24 cellular contexts compared by ENCODE assay signal in genomic region chr1:56137829-56138505, GRCh38.
DNase-seq lines count a peak whose midpoint lies in the region; ATAC-seq, FAIRE-seq and TF ChIP-seq lines count a peak whose summit lies in the region.
"Had no signal": no experiment of that assay in that cellular context is flagged by ENCODE, and none has a peak within 500 bp of the region (broad histone marks: within the 10 kb centered on the region; RNA-seq: fewer than 3 reads in every experiment).

No MANE protein-coding gene starts in this region.

- no peaks in the 10 kb centered on the region for H3F3A ChIP-seq in PC-3 (ENCODE audit: low read length, unreplicated experiment)

- TF ChIP-seq EP300 in A549 (IDR thresholded peaks at IDR 0.05), result no peak

- no peaks in the 10 kb centered on the region for H3K27me3 Mint-ChIP-seq in activated CD4-positive, alpha-beta memory T cell treated with anti-CD3 and anti-CD28 coated beads, Interleukin-2, amount 10 ng/mL, durations not matched to agents 7 days and 5 days
- H3K27me3 Mint-ChIP-seq: effector memory CD8-positive, alpha-beta T cell had no signal

- DNase-seq in A549 (ENCODE audit: low read depth in 1 of 2, low spot score in 1 of 2) (no peak), PC-3 (peak; percentile 15), cardiac fibroblast (ENCODE audit: low read depth in 2 of 2) (peak; percentile 31 to 67), lung microvascular endothelial cell (ENCODE audit: low read depth in 2 of 2) (peak; percentile 54 to 78), SJCRH30 (no peak), SIG-M5 (lab: John Stamatoyannopoulos, UW) (no peak), small intestine (no peak)
- DNase-seq in activated CD4-positive, alpha-beta memory T cell treated with anti-CD3 and anti-CD28 coated beads, Interleukin-2, amount 10 ng/mL, durations not matched to agents 7 days and 5 days, result no peak
- DNase-seq: ACHN; activated CD4-positive, alpha-beta T cell treated with anti-CD3 and anti-CD28 coated beads, Interleukin-2, amount 50 U/mL, for 48 hours; activated gamma-delta T cell; adrenal gland; effector memory CD8-positive, alpha-beta T cell; heart left ventricle; left ventricle myocardium inferior; mucosa of descending colon; NCI-H748 treated with DMSO at 0.1 percent for 48 hours; T-helper 2 cell had no signal

- no peak overlapping the region for H3K27ac Mint-ChIP-seq in activated CD4-positive, alpha-beta memory T cell treated with anti-CD3 and anti-CD28 coated beads, Interleukin-2, amount 10 ng/mL, durations not matched to agents 7 days and 5 days
- H3K27ac Mint-ChIP-seq: effector memory CD8-positive, alpha-beta T cell; neural progenitor cell; WTC11 had no signal

- no peak overlapping the region for H3K9ac ChIP-seq in PC-3 (ENCODE audit: low read length)
- H3K9ac ChIP-seq: neural progenitor cell had no signal

- no peak for TF ChIP-seq POLR2A in A549 (IDR thresholded peaks at IDR 0.05; ENCODE audit: low read length)

- H3K9me2 ChIP-seq in PC-3 (replicated peaks; ENCODE audit: low read length), result no peaks in the 10 kb centered on the region

- no peak for ATAC-seq in A549
- ATAC-seq in PC-3, result peak; percentile 18; the same call in 1 of the 2 replicates
- ATAC-seq: effector memory CD8-positive, alpha-beta T cell; heart left ventricle; HepG2; mucosa of descending colon; WTC11 had no signal

- FAIRE-seq in A549 (lab: Jason Lieb, UNC) (no peak), small intestine (lab: Jason Lieb, UNC) (no peak)
- FAIRE-seq: G401.6, HepG2, urothelium cell line had no signal

- H4K20me1 ChIP-seq in PC-3 (ENCODE audit: low read length), result no peaks in the 10 kb centered on the region

- no peaks in the 10 kb centered on the region for H3K36me3 ChIP-seq in PC-3 (ENCODE audit: low read depth, low read length)
- H3K36me3 ChIP-seq in SJCRH30, result no peaks in the 10 kb centered on the region
- H3K36me3 ChIP-seq in small intestine (ENCODE audit: control insufficient read depth in 2 of 2, insufficient read depth in 2 of 2, low read length in 2 of 2), result no peaks in the 10 kb centered on the region
- H3K36me3 ChIP-seq: adrenal gland, heart left ventricle, left ventricle myocardium inferior, neural progenitor cell had no signal

- H3K4me3 ChIP-seq in A549 (no peak overlapping the region), PC-3 (ENCODE audit: low read length) (no peak overlapping the region), cardiac fibroblast (replicated peaks in 1 of 2; ENCODE audit: low read depth in 2 of 2, low read length in 2 of 2) (no peak overlapping the region), SJCRH30 (no peak overlapping the region), small intestine (ENCODE audit: low read depth in 1 of 2, low read length in 2 of 2) (no peak overlapping the region)
- H3K4me3 ChIP-seq: adrenal gland, heart left ventricle, left ventricle myocardium inferior, mucosa of descending colon, neural progenitor cell had no signal

- TF ChIP-seq CTCF in A549 (IDR thresholded peaks at IDR 0.05), result no peak
- TF ChIP-seq CTCF in PC-3 (conservative IDR thresholded peaks at IDR 0.05; ENCODE audit: low read depth, low read length), result no peak
- no peak for TF ChIP-seq CTCF in cardiac fibroblast (IDR thresholded peaks at IDR 0.05; ENCODE audit: low read depth, low read length)

- no peak overlapping the region for H3K4me3 Mint-ChIP-seq in activated CD4-positive, alpha-beta memory T cell treated with anti-CD3 and anti-CD28 coated beads, Interleukin-2, amount 10 ng/mL, durations not matched to agents 7 days and 5 days
- H3K4me3 Mint-ChIP-seq: effector memory CD8-positive, alpha-beta T cell; neural progenitor cell; WTC11 had no signal

- WGBS in A549 (ENCODE audit: missing lambda C conversion rate), result 26% methylated on average over 5 of the region's 5 CpGs
- 48 to 57% (median 51%) methylated on average over 5 of the region's 5 CpGs for WGBS in small intestine, 3 donors

- H3K27ac ChIP-seq in A549 (no peak overlapping the region), PC-3 (ENCODE audit: low read length) (no peak overlapping the region), SJCRH30 (no peak overlapping the region), small intestine (ENCODE audit: low read depth in 1 of 2, low read length in 1 of 2) (no peak overlapping the region)
- H3K27ac ChIP-seq: adrenal gland, C4-2B, heart left ventricle, left ventricle myocardium inferior, neural progenitor cell had no signal

- H3K9me3 ChIP-seq in A549, result no peaks in the 10 kb centered on the region
- H3K9me3 ChIP-seq in PC-3 (ENCODE audit: low read length), result no peaks in the 10 kb centered on the region
- no peaks in the 10 kb centered on the region for H3K9me3 ChIP-seq in SJCRH30 (replicated peaks)
- no peaks in the 10 kb centered on the region for H3K9me3 ChIP-seq in small intestine (ENCODE audit: control insufficient read depth, low read depth)
- H3K9me3 ChIP-seq: adrenal gland, heart left ventricle, left ventricle myocardium inferior, mucosa of descending colon had no signal

- no TSS peak for BruUV-seq in PC-3 (replicated peaks; lab: Mats Ljungman, UMichigan)

- no peaks in the 10 kb centered on the region for H3K79me2 ChIP-seq in PC-3 (ENCODE audit: low read length)

- no peaks in the 10 kb centered on the region for H3K9me3 Mint-ChIP-seq in activated CD4-positive, alpha-beta memory T cell treated with anti-CD3 and anti-CD28 coated beads, Interleukin-2, amount 10 ng/mL, durations not matched to agents 7 days and 5 days
- H3K9me3 Mint-ChIP-seq: effector memory CD8-positive, alpha-beta T cell; neural progenitor cell had no signal

- H3K4me2 ChIP-seq in A549 (peak overlapping the region; percentile 21; the same call in 1 of the 3 replicates), PC-3 (ENCODE audit: low read length) (no peak overlapping the region)
- H3K4me2 ChIP-seq: neural progenitor cell had no signal

- H3K27me3 ChIP-seq in PC-3 (ENCODE audit: low read length) (no peaks in the 10 kb centered on the region), SJCRH30 (no peaks in the 10 kb centered on the region), small intestine (ENCODE audit: control insufficient read depth in 2 of 2, insufficient read depth in 2 of 2, low read length in 2 of 2) (no peaks in the 10 kb centered on the region)
- H3K27me3 ChIP-seq: adrenal gland, heart left ventricle, neural progenitor cell had no signal

- peaks cover 9% of the 10 kb centered on the region; the same call in 2 of the 3 replicates for H3K4me1 ChIP-seq in A549
- peaks cover 9% of the 10 kb centered on the region; the same call in 1 of the 2 replicates for H3K4me1 ChIP-seq in PC-3 (ENCODE audit: insufficient read depth, low read length)
- no peaks in the 10 kb centered on the region for H3K4me1 ChIP-seq in SJCRH30
- H3K4me1 ChIP-seq in small intestine (ENCODE audit: control insufficient read depth in 2 of 2, insufficient read depth in 1 of 2, low read depth in 1 of 2, low read length in 1 of 2), result no peaks in the 10 kb centered on the region

- POLR2A ChIA-PET in A549 (lab: Yijun Ruan, JAX), result no interaction called here
- POLR2A ChIA-PET in PC-3 (lab: Charles Lee; ENCODE audit: unreplicated experiment), result no interaction called here
- POLR2A ChIA-PET in activated CD4-positive, alpha-beta memory T cell treated with anti-CD3 and anti-CD28 coated beads, Interleukin-2, amount 10 ng/mL, durations not matched to agents 7 days and 5 days (lab: Charles Lee), result no interaction called here

- H3K36me3 Mint-ChIP-seq in activated CD4-positive, alpha-beta memory T cell treated with anti-CD3 and anti-CD28 coated beads, Interleukin-2, amount 10 ng/mL, durations not matched to agents 7 days and 5 days (ENCODE audit: low read depth), result no peaks in the 10 kb centered on the region
- H3K36me3 Mint-ChIP-seq: neural progenitor cell, WTC11 had no signal

- no peaks in the 10 kb centered on the region for H3K4me1 Mint-ChIP-seq in activated CD4-positive, alpha-beta memory T cell treated with anti-CD3 and anti-CD28 coated beads, Interleukin-2, amount 10 ng/mL, durations not matched to agents 7 days and 5 days

- intact Hi-C loops in PC-3 (cut with micrococcal nuclease), result no loop called here

- TF ChIP-seq RAD21 in A549 (conservative IDR thresholded peaks at IDR 0.05 in 1 of 2, IDR thresholded peaks at IDR 0.05 in 1 of 2), result no peak

- no peak overlapping the region for H2AFZ ChIP-seq in PC-3 (ENCODE audit: low read length)
- H2AFZ ChIP-seq: neural progenitor cell had no signal

- CTCF ChIA-PET in A549 (lab: Yijun Ruan, JAX) (no interaction called here), PC-3 (lab: Charles Lee) (interaction anchor here (0.6 kb wide), 1 partner anchor 390 kb away, joined by 3 read pairs; no protein-coding TSS in a partner anchor)
- CTCF ChIA-PET in activated CD4-positive, alpha-beta memory T cell treated with anti-CD3 and anti-CD28 coated beads, Interleukin-2, amount 10 ng/mL, durations not matched to agents 7 days and 5 days (lab: Charles Lee), result no interaction called here

TF ChIP-seq in A549, 52 proteins besides CTCF, POLR2A, EP300 and RAD21:
- TF ChIP-seq HES2 (IDR thresholded peaks at IDR 0.05), result no peak
- TF ChIP-seq CHD4 (IDR thresholded peaks at IDR 0.05; ENCODE audit: borderline replicate concordance), result no peak
- TF ChIP-seq GATA3 (IDR thresholded peaks at IDR 0.05; ENCODE audit: borderline replicate concordance), result peak; percentile 42; the same call in 1 of the 2 replicates
TF ChIP-seq in A549: peak in this region for 1.

Comparison
In these comparisons a context has a peak if more than half of its experiments do, and no peak if none do; other contexts are left out.
1. DNase-seq: peak in PC-3 (single experiment), cardiac fibroblast (2 of 2) and lung microvascular endothelial cell (2 of 2); none in A549 (0 of 2), SJCRH30 (0 of 2), SIG-M5 (single experiment), activated CD4-positive, alpha-beta memory T cell treated with anti-CD3 and anti-CD28 coated beads, Interleukin-2, amount 10 ng/mL, durations not matched to agents 7 days and 5 days (single experiment) and small intestine (single experiment).